ENCODE assay signal across 7 cellular contexts in genomic region chr19:43662487-43662886, GRCh38. TPM values are rescaled to one million over a fixed set of nuclear protein-coding genes. Genes with fewer than 3 reads are reported as not detected.
A peak's percentile ranks its signal among the peaks of the same experiment; 100 is the strongest.
DNase-seq lines count a peak whose midpoint lies in the region; TF ChIP-seq lines count a peak whose summit lies in the region.
"Had no signal": no experiment of that assay in that cellular context is flagged by ENCODE, and none has a peak within 500 bp of the region (broad histone marks: within the 10 kb centered on the region; RNA-seq: fewer than 3 reads in every experiment).

No MANE protein-coding gene starts in this region.

- intact Hi-C loops in OCI-LY7 (cut with micrococcal nuclease; ENCODE audit: unreplicated experiment), result loop anchor here (10.0 kb wide), 1 partner anchor 62 kb away; no protein-coding TSS in a partner anchor

- DNase-seq in COLO829 (ENCODE audit: low spot score) (peak; percentile 20), OCI-LY7 (ENCODE audit: low spot score) (no peak), glutamatergic neuron (no peak), 8988T (no peak)
- no peak for DNase-seq in effector CD8-positive, alpha-beta T cell (lab: John Stamatoyannopoulos, UW)
- DNase-seq in activated CD4-positive, alpha-beta T cell treated with anti-CD3 and anti-CD28 coated beads for 4 hours, result no peak

- peaks cover 4% of the 10 kb centered on the region for H3K27me3 Mint-ChIP-seq in glutamatergic neuron (ENCODE audit: unreplicated experiment)

- H3K4me2 ChIP-seq in OCI-LY7 (ENCODE audit: low read length), result no peak overlapping the region

- H3K79me2 ChIP-seq in OCI-LY7 (ENCODE audit: insufficient read depth, low read depth, low read length), result no peaks in the 10 kb centered on the region

- no peak overlapping the region for H3K4me3 Mint-ChIP-seq in glutamatergic neuron (ENCODE audit: unreplicated experiment)

- no peaks in the 10 kb centered on the region for H4K20me1 ChIP-seq in OCI-LY7 (ENCODE audit: insufficient read depth, low read length)

- no peak overlapping the region for H3K27ac ChIP-seq in OCI-LY7 (ENCODE audit: low read depth, low read length, poor library complexity, severe bottlenecking)

- H3K9me2 ChIP-seq in OCI-LY7 (ENCODE audit: insufficient read depth, low read length), result no peaks in the 10 kb centered on the region

- CTCF ChIA-PET in OCI-LY7 (lab: Charles Lee; ENCODE audit: unreplicated experiment), result no interaction called here

- H3K36me3 ChIP-seq in OCI-LY7 (ENCODE audit: insufficient read depth, low read length), result no peaks in the 10 kb centered on the region

- H3K9me3 ChIP-seq in OCI-LY7 (ENCODE audit: low read length), result no peaks in the 10 kb centered on the region

- no peaks in the 10 kb centered on the region for H3K4me1 Mint-ChIP-seq in glutamatergic neuron (ENCODE audit: low read depth, unreplicated experiment)

- no peak overlapping the region for H3K4me3 ChIP-seq in OCI-LY7 (ENCODE audit: low read depth, low read length, poor library complexity, severe bottlenecking)

- no peaks in the 10 kb centered on the region for H3K36me3 Mint-ChIP-seq in glutamatergic neuron (ENCODE audit: unreplicated experiment)

- H3K9me3 Mint-ChIP-seq in glutamatergic neuron (ENCODE audit: unreplicated experiment), result peaks cover 3% of the 10 kb centered on the region

- H2AFZ ChIP-seq in OCI-LY7 (ENCODE audit: low read length), result no peak overlapping the region

- BruUV-seq in OCI-LY7 (replicated peaks; lab: Mats Ljungman, UMichigan), result no TSS peak

- TF ChIP-seq CTCF in OCI-LY7 (conservative IDR thresholded peaks at IDR 0.05; ENCODE audit: low read length) (0 out of 2 replicates have a peak, but pooled peaks have one; percentile 22), glutamatergic neuron (IDR thresholded peaks at IDR 0.05; ENCODE audit: partially characterized antibody, unreplicated experiment) (peak; percentile 28)

- POLR2A ChIA-PET in OCI-LY7 (lab: Charles Lee), result interaction anchor here (0.7 kb wide), 1 partner anchor 76 kb away, joined by 3 read pairs; no protein-coding TSS in a partner anchor

- H3K27ac Mint-ChIP-seq in glutamatergic neuron (ENCODE audit: unreplicated experiment), result no peak overlapping the region

- H3K4me1 ChIP-seq in OCI-LY7 (ENCODE audit: insufficient read depth, low read length, poor library complexity, severe bottlenecking), result peaks cover 7% of the 10 kb centered on the region

RNA-seq across cellular contexts. Expression of gene PLAUR, which starts 7.5 kb away (rescaled TPM):
- 0.41 TPM in 1 of 2 replicates, not detected in the other for total RNA-seq in OCI-LY7 (2014; rRNA removed; shearing (Covaris generic))
- total RNA-seq in OCI-LY7 (2022) (0.57 and 0.76 TPM in 2 replicates), glutamatergic neuron (ENCODE audit: unreplicated experiment) (2.9 TPM)

RNA-seq across cellular contexts. Expression of gene CADM4, which starts 22.8 kb away (rescaled TPM):
- 0.05 TPM in 1 of 2 replicates, not detected in the other for total RNA-seq in OCI-LY7 (2014; rRNA removed; shearing (Covaris generic))
- total RNA-seq in OCI-LY7 (2022) (not detected in 2 replicates), glutamatergic neuron (ENCODE audit: unreplicated experiment) (52.4 TPM)

RNA-seq across cellular contexts. Expression of gene ZNF428, which starts 43.1 kb away (rescaled TPM):
- 91.1 and 98.1 TPM in 2 replicates for total RNA-seq in OCI-LY7 (2014; rRNA removed; shearing (Covaris generic))
- total RNA-seq in OCI-LY7 (2022) (28.5 and 31.0 TPM in 2 replicates), glutamatergic neuron (ENCODE audit: unreplicated experiment) (139 TPM)

RNA-seq across cellular contexts. Expression of gene SRRM5, which starts 50.6 kb away (rescaled TPM):
- 0.36 and 0.73 TPM in 2 replicates for total RNA-seq in OCI-LY7 (2014; rRNA removed; shearing (Covaris generic))
- total RNA-seq in OCI-LY7 (2022), result 0.61 and 0.85 TPM in 2 replicates
- 0.51 TPM for total RNA-seq in glutamatergic neuron (ENCODE audit: unreplicated experiment)
- total RNA-seq: skeletal muscle tissue had no signal

RNA-seq across cellular contexts. Expression of gene IRGC, which starts 53.4 kb away (rescaled TPM):
- total RNA-seq in OCI-LY7 (2014; rRNA removed; shearing (Covaris generic)), result not detected in 2 replicates
- total RNA-seq in OCI-LY7 (2022) (not detected in 2 replicates), glutamatergic neuron (ENCODE audit: unreplicated experiment) (not detected)
- total RNA-seq: skeletal muscle tissue had no signal

Comparison
In these comparisons a context has a peak if more than half of its experiments do, and no peak if none do; other contexts are left out.
1. RNA of gene CADM4, which starts 22.8 kb away (total RNA-seq): 52.4 TPM in glutamatergic neuron (single experiment); 0.05 TPM in OCI-LY7; every median in the first group is over 10 times any median in the second.